ENCODE assay signal across 1 cellular context in genomic region chr4:168717852-168718251, GRCh38.
TF ChIP-seq lines count a peak whose summit lies in the region.

No MANE protein-coding gene starts in this region.

TF ChIP-seq in H1, 55 proteins besides CTCF, POLR2A, EP300 and RAD21 (continued from another document):
- TF ChIP-seq NANOG (IDR thresholded peaks at IDR 0.05; ENCODE audit: insufficient read depth, low read depth, low read length, poor library complexity, severe bottlenecking) (no peak), SUZ12 (IDR thresholded peaks at IDR 0.05; ENCODE audit: low read length) (no peak), RFX5 (IDR thresholded peaks at IDR 0.05; ENCODE audit: borderline replicate concordance, low read depth, low read length) (no peak), ATF3 (IDR thresholded peaks at IDR 0.05; ENCODE audit: insufficient read depth, low read depth, low read length) (no peak), MAFK (IDR thresholded peaks at IDR 0.05; ENCODE audit: low read depth, low read length) (no peak), SP2 (IDR thresholded peaks at IDR 0.05; ENCODE audit: low read length) (no peak), ZNF274 (IDR thresholded peaks at IDR 0.05; ENCODE audit: borderline replicate concordance, extremely low read depth, low read length) (no peak), KDM5A (IDR thresholded peaks at IDR 0.05; ENCODE audit: low read length) (no peak), JUN (IDR thresholded peaks at IDR 0.05; ENCODE audit: low read depth, low read length) (no peak), YY1 (IDR thresholded peaks at IDR 0.05; ENCODE audit: low read depth, low read length) (no peak), JUND (IDR thresholded peaks at IDR 0.05; ENCODE audit: low read length) (no peak)
